ENCODE assay signal across 21 cellular contexts in the genomic region with DNA sequence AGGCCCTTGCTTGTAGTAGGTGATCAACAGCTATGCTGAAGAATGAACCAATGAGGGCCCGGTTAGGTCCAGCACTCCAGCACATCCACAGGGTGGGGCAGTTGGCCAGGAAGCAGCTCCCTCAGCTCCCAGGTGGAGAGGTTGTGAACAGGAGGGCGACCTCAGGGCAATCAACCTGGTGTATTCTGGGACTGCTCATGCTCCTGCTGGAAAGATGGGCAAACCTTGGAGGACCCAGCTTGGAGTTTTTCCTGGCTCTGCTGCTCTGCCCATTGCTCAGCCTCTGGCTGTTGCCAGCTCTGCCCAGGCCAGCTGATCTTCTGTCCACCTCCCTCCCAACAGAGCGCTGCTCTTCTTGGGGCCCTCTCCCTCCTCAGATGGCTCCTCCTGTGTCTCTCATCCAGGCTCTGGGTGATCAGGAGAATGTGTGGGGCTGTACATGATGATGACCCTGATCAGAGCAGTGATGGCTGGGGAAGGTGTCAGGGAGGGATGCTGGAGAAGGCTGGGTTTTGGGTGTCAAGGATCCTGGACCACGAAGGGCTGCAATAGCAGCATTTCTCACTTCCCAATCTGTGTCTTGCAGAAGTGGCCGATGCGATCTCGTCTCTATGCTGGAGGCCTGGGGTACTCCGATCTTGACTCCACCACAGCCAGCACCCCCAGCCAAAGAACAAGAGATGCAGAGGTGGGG. TPM values are rescaled to one million over a fixed set of nuclear protein-coding genes. Genes with fewer than 3 reads are reported as not detected.
DNase-seq lines count a peak whose midpoint lies in the region; ATAC-seq and TF ChIP-seq lines count a peak whose summit lies in the region.
"Had no signal": no experiment of that assay in that cellular context is flagged by ENCODE, and none has a peak within 500 bp of the region (broad histone marks: within the 10 kb centered on the region; RNA-seq: fewer than 3 reads in every experiment).

No MANE protein-coding gene starts in this region.

- ATAC-seq in natural killer cell treated with Interleukin-12 subunit alpha and Interleukin-12 subunit beta and Interleukin-15 and Interleukin-18, amount 100 ng/mL, for 72 hours, result no peak
- no peak for ATAC-seq in HG03354 (IDR thresholded peaks at IDR 0.05; ENCODE audit: poor library complexity, severe bottlenecking, unreplicated experiment)
- ATAC-seq: pancreas, T-cell had no signal

- no peak overlapping the region for H3K27ac ChIP-seq in neural progenitor cell
- H3K27ac ChIP-seq: adrenal gland, BLaER1, HL-60, pancreas, Peyer's patch, skin epidermis, tibial nerve had no signal

- peaks cover 5% of the 10 kb centered on the region for H3K27me3 Mint-ChIP-seq in neural progenitor cell (ENCODE audit: insufficient read depth, low read depth)
- H3K27me3 Mint-ChIP-seq in natural killer cell treated with Interleukin-12 subunit alpha and Interleukin-12 subunit beta and Interleukin-15 and Interleukin-18, amount 100 ng/mL, for 72 hours, result peaks cover 0 to 8% of the 10 kb centered on the region in 2 donors

- no peaks in the 10 kb centered on the region for H3K79me2 ChIP-seq in neural progenitor cell (ENCODE audit: low read depth)

- H3K27me3 ChIP-seq in neural progenitor cell, result no peaks in the 10 kb centered on the region
- H3K27me3 ChIP-seq: adrenal gland, BLaER1, pancreas, Peyer's patch, tibial nerve had no signal

- in situ Hi-C loops in T47D (cut with HindIII; ENCODE audit: low pct_unique_long_range_greater_than_20kb, low sequenced_read_pairs), result no loop called here

- H3K36me3 Mint-ChIP-seq in neural progenitor cell, result no peaks in the 10 kb centered on the region
- no peaks in the 10 kb centered on the region for H3K36me3 Mint-ChIP-seq in natural killer cell treated with Interleukin-12 subunit alpha and Interleukin-12 subunit beta and Interleukin-15 and Interleukin-18, amount 100 ng/mL, for 72 hours
- H3K36me3 Mint-ChIP-seq: stimulated activated memory B cell treated with anti-CD40 and anti-IgM and Interleukin-4, amounts not matched to agents 10 μg/mL and 1 μg/mL and 100 μg/mL, for 72 hours; T-cell had no signal

- DNase-seq in MV-4-11 (lab: John Stamatoyannopoulos, UW), result peak; percentile 48
- DNase-seq in T47D (ENCODE audit: low read depth in 1 of 2, low spot score in 1 of 2), result peak; percentile 38
- no peak for DNase-seq in neural progenitor cell (ENCODE audit: low spot score)
- no peak for DNase-seq in natural killer cell treated with Interleukin-12 subunit alpha and Interleukin-12 subunit beta and Interleukin-15 and Interleukin-18, amount 100 ng/mL, for 72 hours (ENCODE audit: low spot score)
- DNase-seq in activated naive CD4-positive, alpha-beta T cell treated with Interleukin-2 at 50 U/mL for 16 hours, result no peak
- DNase-seq: adrenal gland; central memory CD4-positive, alpha-beta T cell; DMS 273 treated with DMSO at 0.1 percent for 48 hours; effector memory CD4-positive, alpha-beta T cell; hippocampal formation; Peyer's patch; T-cell had no signal

- H3K9me3 Mint-ChIP-seq in neural progenitor cell, result peaks cover 2% of the 10 kb centered on the region
- H3K9me3 Mint-ChIP-seq in natural killer cell treated with Interleukin-12 subunit alpha and Interleukin-12 subunit beta and Interleukin-15 and Interleukin-18, amount 100 ng/mL, for 72 hours, result no peaks in the 10 kb centered on the region
- H3K9me3 Mint-ChIP-seq: stimulated activated memory B cell treated with anti-CD40 and anti-IgM and Interleukin-4, amounts not matched to agents 10 μg/mL and 1 μg/mL and 100 μg/mL, for 72 hours; T-cell had no signal

- H3K9ac ChIP-seq in neural progenitor cell, result no peak overlapping the region
- H3K9ac ChIP-seq: BLaER1 had no signal

- no peaks in the 10 kb centered on the region for H3K4me1 ChIP-seq in neural progenitor cell
- H3K4me1 ChIP-seq: pancreas, Peyer's patch, tibial nerve had no signal

- no peaks in the 10 kb centered on the region for H3K9me3 ChIP-seq in neural progenitor cell (ENCODE audit: low read depth)
- H3K9me3 ChIP-seq: adrenal gland, BLaER1, pancreas, Peyer's patch, tibial nerve had no signal

- no peaks in the 10 kb centered on the region for H3F3A ChIP-seq in neural progenitor cell (ENCODE audit: low read depth)

- TF ChIP-seq CTCF in GM12873 (IDR thresholded peaks at IDR 0.05; ENCODE audit: insufficient read depth, low read depth, low read length, missing control alignments) (peak; percentile 3), neural progenitor cell (IDR thresholded peaks at IDR 0.05) (no peak)

- no peak overlapping the region for H2AFZ ChIP-seq in neural progenitor cell (replicated peaks)

- peak overlapping the region; percentile 53 for H3K27ac Mint-ChIP-seq in neural progenitor cell
- no peak overlapping the region for H3K27ac Mint-ChIP-seq in natural killer cell treated with Interleukin-12 subunit alpha and Interleukin-12 subunit beta and Interleukin-15 and Interleukin-18, amount 100 ng/mL, for 72 hours
- H3K27ac Mint-ChIP-seq: stimulated activated memory B cell treated with anti-CD40 and anti-IgM and Interleukin-4, amounts not matched to agents 10 μg/mL and 1 μg/mL and 100 μg/mL, for 72 hours; T-cell had no signal

- H3K36me3 ChIP-seq in neural progenitor cell, result no peaks in the 10 kb centered on the region
- H3K36me3 ChIP-seq: adrenal gland, BLaER1, pancreas, Peyer's patch, tibial nerve had no signal

- no peak overlapping the region for H3K4me3 ChIP-seq in neural progenitor cell
- H3K4me3 ChIP-seq: adrenal gland, BLaER1, pancreas, Peyer's patch, skin epidermis, tibial nerve had no signal

- no peak overlapping the region for H3K4me2 ChIP-seq in neural progenitor cell
- H3K4me2 ChIP-seq: BLaER1 had no signal

- H4K20me1 ChIP-seq in neural progenitor cell (ENCODE audit: low read depth), result no peaks in the 10 kb centered on the region
- H4K20me1 ChIP-seq: BLaER1 had no signal

- H3K4me1 Mint-ChIP-seq in neural progenitor cell, result no peaks in the 10 kb centered on the region
- no peaks in the 10 kb centered on the region for H3K4me1 Mint-ChIP-seq in natural killer cell treated with Interleukin-12 subunit alpha and Interleukin-12 subunit beta and Interleukin-15 and Interleukin-18, amount 100 ng/mL, for 72 hours (ENCODE audit: low read depth in 2 of 2)
- H3K4me1 Mint-ChIP-seq: T-cell had no signal

- H3K4me3 Mint-ChIP-seq in neural progenitor cell, result no peak overlapping the region
- no peak overlapping the region for H3K4me3 Mint-ChIP-seq in natural killer cell treated with Interleukin-12 subunit alpha and Interleukin-12 subunit beta and Interleukin-15 and Interleukin-18, amount 100 ng/mL, for 72 hours
- H3K4me3 Mint-ChIP-seq: stimulated activated memory B cell treated with anti-CD40 and anti-IgM and Interleukin-4, amounts not matched to agents 10 μg/mL and 1 μg/mL and 100 μg/mL, for 72 hours; T-cell had no signal

RNA-seq across cellular contexts. Expression of gene TCF23, which starts 3.4 kb away (rescaled TPM):
- 0.03 TPM in 1 of 2 replicates, not detected in the other for total RNA-seq in neural progenitor cell (ENCODE audit: low replicate concordance)
- not detected for total RNA-seq in natural killer cell treated with Interleukin-12 subunit alpha and Interleukin-12 subunit beta and Interleukin-15 and Interleukin-18, amount 100 ng/mL, for 72 hours
- total RNA-seq: activated CD8-positive, alpha-beta memory T cell treated with anti-CD3 and anti-CD28 coated beads for 36 hours; Peyer's patch; T-cell; tibial nerve had no signal

RNA-seq across cellular contexts. Expression of gene PRR30, which starts 13.0 kb away (rescaled TPM):
- not detected in 2 replicates for total RNA-seq in neural progenitor cell (ENCODE audit: low replicate concordance)
- total RNA-seq in natural killer cell treated with Interleukin-12 subunit alpha and Interleukin-12 subunit beta and Interleukin-15 and Interleukin-18, amount 100 ng/mL, for 72 hours, result not detected
- total RNA-seq: activated CD8-positive, alpha-beta memory T cell treated with anti-CD3 and anti-CD28 coated beads for 36 hours; adrenal gland; pancreas; Peyer's patch; T-cell; tibial nerve had no signal

RNA-seq across cellular contexts. Expression of gene PREB, which starts 17.8 kb away (rescaled TPM):
- 25.1 and 39.8 TPM in 2 replicates for total RNA-seq in neural progenitor cell (ENCODE audit: low replicate concordance)
- total RNA-seq in natural killer cell treated with Interleukin-12 subunit alpha and Interleukin-12 subunit beta and Interleukin-15 and Interleukin-18, amount 100 ng/mL, for 72 hours, result 100 to 1,000 TPM in 1 of 2 donors, 10 to 100 TPM in 1; 91.6 to 109 TPM

RNA-seq across cellular contexts. Expression of gene ABHD1, which starts 28.6 kb away (rescaled TPM):
- 0.65 and 1.1 TPM in 2 replicates for total RNA-seq in neural progenitor cell (ENCODE audit: low replicate concordance)
- under 1 TPM in 1 of 2 donors, not detected in 1; 0.25 TPM for total RNA-seq in natural killer cell treated with Interleukin-12 subunit alpha and Interleukin-12 subunit beta and Interleukin-15 and Interleukin-18, amount 100 ng/mL, for 72 hours

RNA-seq across cellular contexts. Expression of gene CGREF1, which starts 33.3 kb away (rescaled TPM):
- total RNA-seq in neural progenitor cell (ENCODE audit: low replicate concordance), result 2.1 and 3.0 TPM in 2 replicates
- 1 to 10 TPM in 1 of 2 donors, under 1 TPM in 1; 0.36 to 1.4 TPM for total RNA-seq in natural killer cell treated with Interleukin-12 subunit alpha and Interleukin-12 subunit beta and Interleukin-15 and Interleukin-18, amount 100 ng/mL, for 72 hours

Comparison
In these comparisons a context has a peak if more than half of its experiments do, and no peak if none do; other contexts are left out.
1. DNase-seq: peak in MV-4-11 (single experiment) and T47D (2 of 2); none in neural progenitor cell (single experiment), natural killer cell treated with Interleukin-12 subunit alpha and Interleukin-12 subunit beta and Interleukin-15 and Interleukin-18, amount 100 ng/mL, for 72 hours (single experiment) and activated naive CD4-positive, alpha-beta T cell treated with Interleukin-2 at 50 U/mL for 16 hours (single experiment).